Comparison of ENCODE assay signal across 19 cellular contexts in genomic region chr7:51151452-51151851, GRCh38.
DNase-seq lines count a peak whose midpoint lies in the region; ATAC-seq and TF ChIP-seq lines count a peak whose summit lies in the region.
"Had no signal": no experiment of that assay in that cellular context is flagged by ENCODE, and none has a peak within 500 bp of the region (broad histone marks: within the 10 kb centered on the region; RNA-seq: fewer than 3 reads in every experiment).

No MANE protein-coding gene starts in this region.

- H3K9ac ChIP-seq in colonic mucosa (ENCODE audit: low read depth in 2 of 2, low read length in 2 of 2) = no peak overlapping the region
- H3K9ac ChIP-seq: GM23248 had no signal

- no peak for DNase-seq in heart right ventricle
- DNase-seq in cardiac septum (ENCODE audit: low spot score) = no peak
- DNase-seq in colonic mucosa = no peak
- DNase-seq in mucosa of descending colon = no peak
- no peak for DNase-seq in substantia nigra (lab: John Stamatoyannopoulos, UW)
- no peak for DNase-seq in NCI-H510A treated with DMSO at 0.1 percent for 48 hours (lab: John Stamatoyannopoulos, UW)
- no peak for DNase-seq in activated T-cell treated with anti-CD3 and anti-CD28 coated beads, Interleukin-2, amount 50 U/mL, for 24 hours
- no peak for DNase-seq in stimulated activated effector memory CD8-positive, alpha-beta T cell treated with anti-CD3 and anti-CD28 coated beads, Interleukin-12 subunit alpha, Interleukin-12 subunit beta, amount 100 ng/mL, for 72 hours (ENCODE audit: low spot score in 2 of 2)
- DNase-seq: CD4-positive, alpha-beta T cell; COR-L47; GM23248; H7; KBM-7; MV-4-11; NCI-H1105; NCI-H146; NCI-H1930; NCI-H69 had no signal

- ATAC-seq in heart right ventricle = no peak
- peak; percentile 65 for ATAC-seq in mucosa of descending colon
- no peak for ATAC-seq in stimulated activated effector memory CD8-positive, alpha-beta T cell treated with anti-CD3 and anti-CD28 coated beads, Interleukin-12 subunit alpha, Interleukin-12 subunit beta, amount 100 ng/mL, for 72 hours
- ATAC-seq: SK-N-SH treated with all-trans-retinoic acid at 6 μM for 48 hours had no signal

- H3K4me3 ChIP-seq in heart right ventricle (no peak overlapping the region), colonic mucosa (no peak overlapping the region), mucosa of descending colon (no peak overlapping the region)
- H3K4me3 ChIP-seq: GM23248 had no signal

- H3K27ac ChIP-seq in heart right ventricle = peak overlapping the region in 6 of 10 donors; percentile 10 to 52 (median 32)
- H3K27ac ChIP-seq in colonic mucosa = peak overlapping the region; percentile 41
- H3K27ac ChIP-seq in substantia nigra (ENCODE audit: low read depth, low read length, poor library complexity, severe bottlenecking) = peak overlapping the region; percentile 56
- H3K27ac ChIP-seq: GM23248 had no signal

- H3K36me3 ChIP-seq in heart right ventricle (peaks cover 0 to 3% (median 0%) of the 10 kb centered on the region in 9 donors), colonic mucosa (no peaks in the 10 kb centered on the region), mucosa of descending colon (ENCODE audit: low read depth) (no peaks in the 10 kb centered on the region)

- H3K9me3 Mint-ChIP-seq in activated T-cell treated with anti-CD3 and anti-CD28 coated beads, Interleukin-2, amount 50 U/mL, for 24 hours = peaks cover 8% of the 10 kb centered on the region
- peaks cover 4% of the 10 kb centered on the region for H3K9me3 Mint-ChIP-seq in stimulated activated effector memory CD8-positive, alpha-beta T cell treated with anti-CD3 and anti-CD28 coated beads, Interleukin-12 subunit alpha, Interleukin-12 subunit beta, amount 100 ng/mL, for 72 hours

- H3K4me3 Mint-ChIP-seq in activated T-cell treated with anti-CD3 and anti-CD28 coated beads, Interleukin-2, amount 50 U/mL, for 24 hours = no peak overlapping the region
- H3K4me3 Mint-ChIP-seq in stimulated activated effector memory CD8-positive, alpha-beta T cell treated with anti-CD3 and anti-CD28 coated beads, Interleukin-12 subunit alpha, Interleukin-12 subunit beta, amount 100 ng/mL, for 72 hours = no peak overlapping the region
- H3K4me3 Mint-ChIP-seq: CD4-positive, alpha-beta T cell had no signal

- H3K9me3 ChIP-seq in heart right ventricle (peaks cover 0 to 20% (median 13%) of the 10 kb centered on the region in 11 donors), colonic mucosa (no peaks in the 10 kb centered on the region), mucosa of descending colon (peaks cover 17% of the 10 kb centered on the region)

- WGBS in heart right ventricle, 2 donors = 56 to 70% methylated on average over 3 of the region's 3 CpGs

- H3K4me1 ChIP-seq in heart right ventricle = peaks cover 0 to 15% (median 0%) of the 10 kb centered on the region in 9 donors
- no peaks in the 10 kb centered on the region for H3K4me1 ChIP-seq in colonic mucosa
- H3K4me1 ChIP-seq in mucosa of descending colon (ENCODE audit: low read depth) = peaks cover 3% of the 10 kb centered on the region

- no peaks in the 10 kb centered on the region for H3K4me1 Mint-ChIP-seq in activated T-cell treated with anti-CD3 and anti-CD28 coated beads, Interleukin-2, amount 50 U/mL, for 24 hours (ENCODE audit: low read depth)
- no peaks in the 10 kb centered on the region for H3K4me1 Mint-ChIP-seq in stimulated activated effector memory CD8-positive, alpha-beta T cell treated with anti-CD3 and anti-CD28 coated beads, Interleukin-12 subunit alpha, Interleukin-12 subunit beta, amount 100 ng/mL, for 72 hours

- H3K27ac Mint-ChIP-seq in activated T-cell treated with anti-CD3 and anti-CD28 coated beads, Interleukin-2, amount 50 U/mL, for 24 hours = no peak overlapping the region
- H3K27ac Mint-ChIP-seq in stimulated activated effector memory CD8-positive, alpha-beta T cell treated with anti-CD3 and anti-CD28 coated beads, Interleukin-12 subunit alpha, Interleukin-12 subunit beta, amount 100 ng/mL, for 72 hours = no peak overlapping the region
- H3K27ac Mint-ChIP-seq: CD4-positive, alpha-beta T cell had no signal

- no peaks in the 10 kb centered on the region for H3K36me3 Mint-ChIP-seq in activated T-cell treated with anti-CD3 and anti-CD28 coated beads, Interleukin-2, amount 50 U/mL, for 24 hours (ENCODE audit: low read depth)
- no peaks in the 10 kb centered on the region for H3K36me3 Mint-ChIP-seq in stimulated activated effector memory CD8-positive, alpha-beta T cell treated with anti-CD3 and anti-CD28 coated beads, Interleukin-12 subunit alpha, Interleukin-12 subunit beta, amount 100 ng/mL, for 72 hours

- H3K27me3 ChIP-seq in heart right ventricle (peaks cover 0 to 5% (median 0%) of the 10 kb centered on the region in 7 donors), colonic mucosa (no peaks in the 10 kb centered on the region)

- H3K27me3 Mint-ChIP-seq in activated T-cell treated with anti-CD3 and anti-CD28 coated beads, Interleukin-2, amount 50 U/mL, for 24 hours = peaks cover 25% of the 10 kb centered on the region

- TF ChIP-seq CTCF in heart right ventricle (IDR thresholded peaks at IDR 0.05) = no peak
- TF ChIP-seq CTCF in colonic mucosa (IDR thresholded peaks at IDR 0.05) = no peak
- TF ChIP-seq CTCF in mucosa of descending colon (IDR thresholded peaks at IDR 0.05) = no peak

- intact Hi-C loops in heart right ventricle (cut with DNase I) = loop anchor here in 2 of 10 donors (10.0 kb wide), 3 partner anchors 467 to 947 kb away; no protein-coding TSS in a partner anchor
- intact Hi-C loops in cardiac septum (cut with DNase I) = no loop called here
- intact Hi-C loops in colonic mucosa (cut with DNase I) = loop anchor here (5.0 to 10.0 kb wide), 2 partner anchors 457 to 684 kb away; no protein-coding TSS in a partner anchor
- intact Hi-C loops in mucosa of descending colon (cut with DNase I, micrococcal nuclease) = no loop called here
